Comparison of ENCODE assay signal across 8 cellular contexts in genomic region chr1:108561145-108561458, GRCh38. TPM values are rescaled to one million over a fixed set of nuclear protein-coding genes. Genes with fewer than 3 reads are reported as not detected.
DNase-seq lines count a peak whose midpoint lies in the region; FAIRE-seq and TF ChIP-seq lines count a peak whose summit lies in the region.

No MANE protein-coding gene starts in this region.

- no peak overlapping the region for H3K23ac ChIP-seq in neuronal stem cell (ENCODE audit: low read depth, low read length, poor library complexity)

- H3K4me1 ChIP-seq in ectodermal cell (ENCODE audit: control insufficient read depth, insufficient read depth, low read length) (no peaks in the 10 kb centered on the region), neuronal stem cell (ENCODE audit: control insufficient read depth in 2 of 2, insufficient read depth in 1 of 2, low read depth in 1 of 2, low read length in 2 of 2) (peaks cover 1 to 6% of the 10 kb centered on the region in 2 donors), adrenal gland (replicated peaks in 1 of 2) (peaks cover 0 to 21% of the 10 kb centered on the region in 2 donors)

- peaks cover 9% of the 10 kb centered on the region for H3K27me3 ChIP-seq in ectodermal cell (ENCODE audit: control insufficient read depth, insufficient read depth, low read length, poor library complexity, severe bottlenecking)
- H3K27me3 ChIP-seq in neuronal stem cell (ENCODE audit: control insufficient read depth in 3 of 3, insufficient read depth in 3 of 3, low read depth in 1 of 3, low read length in 3 of 3): peaks cover 0 to 13% (median 0%) of the 10 kb centered on the region in 3 experiments
- no peaks in the 10 kb centered on the region for H3K27me3 ChIP-seq in adrenal gland

- no peak overlapping the region for H2BK15ac ChIP-seq in neuronal stem cell (ENCODE audit: low read length)

- H3K36me3 ChIP-seq in ectodermal cell (ENCODE audit: control insufficient read depth, insufficient read depth, low read length) (no peaks in the 10 kb centered on the region), neuronal stem cell (replicated peaks in 1 of 2; ENCODE audit: control insufficient read depth in 2 of 2, insufficient read depth in 2 of 2, low read length in 2 of 2) (no peaks in the 10 kb centered on the region), adrenal gland (replicated peaks in 1 of 2) (no peaks in the 10 kb centered on the region)

- no peaks in the 10 kb centered on the region for H3K9me3 Mint-ChIP-seq in IgD-negative memory B cell

- TF ChIP-seq CTCF in D721Med (IDR thresholded peaks at IDR 0.05; ENCODE audit: insufficient read depth, missing control alignments): no peak
- TF ChIP-seq CTCF in adrenal gland (IDR thresholded peaks at IDR 0.05): no peak

- H2BK12ac ChIP-seq in neuronal stem cell (ENCODE audit: low read length): no peak overlapping the region

- H3K9ac ChIP-seq in neuronal stem cell (ENCODE audit: low read depth, low read length, poor library complexity): no peak overlapping the region

- intact Hi-C loops in adrenal gland (cut with DNase I): loop anchor here in 1 of 2 donors (10.0 kb wide), 1 partner anchor 46 kb away; no protein-coding TSS in a partner anchor

- no peak for TF ChIP-seq POLR2A in adrenal gland (IDR thresholded peaks at IDR 0.05)

- peak overlapping the region; percentile 95 for H2AFZ ChIP-seq in neuronal stem cell (ENCODE audit: low read length)

- no peak overlapping the region for H3K27ac ChIP-seq in ectodermal cell (ENCODE audit: insufficient read depth, low read depth, low read length, poor library complexity, severe bottlenecking)
- H3K27ac ChIP-seq in neuronal stem cell (replicated peaks; ENCODE audit: low read length): no peak overlapping the region
- H3K27ac ChIP-seq in adrenal gland: peak overlapping the region in 1 of 5 donors; percentile 45

- H3K4me2 ChIP-seq in neuronal stem cell (ENCODE audit: insufficient read depth, low read length, poor library complexity, severe bottlenecking): peak overlapping the region; percentile 59

- no peaks in the 10 kb centered on the region for H3K9me3 ChIP-seq in ectodermal cell (ENCODE audit: control insufficient read depth, low read length)
- H3K9me3 ChIP-seq in neuronal stem cell (replicated peaks in 1 of 2; ENCODE audit: control insufficient read depth in 2 of 2, insufficient read depth in 1 of 2, low read depth in 1 of 2, low read length in 2 of 2): no peaks in the 10 kb centered on the region
- H3K9me3 ChIP-seq in adrenal gland (replicated peaks in 1 of 3): no peaks in the 10 kb centered on the region

- no peaks in the 10 kb centered on the region for H3K36me3 Mint-ChIP-seq in IgD-negative memory B cell

- FAIRE-seq in D721Med (lab: Jason Lieb, UNC): no peak
- no peak for FAIRE-seq in HTR-8/SVneo (lab: Jason Lieb, UNC)

- peak; percentile 17 for DNase-seq in D721Med (ENCODE audit: insufficient read length, low spot score)
- no peak for DNase-seq in neuronal stem cell (ENCODE audit: low spot score)
- no peak for DNase-seq in GF-D8 (lab: John Stamatoyannopoulos, UW)
- DNase-seq in adrenal gland: no peak
- no peak for DNase-seq in HTR-8/SVneo (ENCODE audit: insufficient read length, low spot score)
- DNase-seq in NCI-H748 (lab: John Stamatoyannopoulos, UW; ENCODE audit: unreplicated experiment): no peak

- H3K14ac ChIP-seq in neuronal stem cell (ENCODE audit: low read length): no peak overlapping the region

- H3K18ac ChIP-seq in neuronal stem cell (ENCODE audit: low read length): no peak overlapping the region

- H2AK5ac ChIP-seq in neuronal stem cell (ENCODE audit: low read depth, low read length): no peak overlapping the region

- no peak overlapping the region for H3K4ac ChIP-seq in neuronal stem cell (ENCODE audit: low read length)

- no peak overlapping the region for H4K91ac ChIP-seq in neuronal stem cell (ENCODE audit: low read depth, low read length, poor library complexity)

- H2BK5ac ChIP-seq in neuronal stem cell (ENCODE audit: low read length): no peak overlapping the region

- peaks cover 13 to 24% (median 15%) of the 10 kb centered on the region in 3 donors for H3K4me1 Mint-ChIP-seq in IgD-negative memory B cell

- H2BK120ac ChIP-seq in neuronal stem cell (ENCODE audit: low read depth, low read length): no peak overlapping the region

- peak overlapping the region; percentile 92 to 98 (median 96) for H3K4me3 Mint-ChIP-seq in IgD-negative memory B cell

- no peaks in the 10 kb centered on the region for H3K79me1 ChIP-seq in neuronal stem cell (ENCODE audit: low read depth, low read length)

- H4K8ac ChIP-seq in neuronal stem cell (ENCODE audit: low read depth, low read length): no peak overlapping the region

- H3K4me3 ChIP-seq in ectodermal cell (ENCODE audit: insufficient read depth, low read depth, low read length): peak overlapping the region; percentile 44
- H3K4me3 ChIP-seq in neuronal stem cell (ENCODE audit: low read length in 2 of 2): peak overlapping the region; percentile 70 to 78
- H3K4me3 ChIP-seq in adrenal gland: peak overlapping the region in 2 of 4 donors; percentile 46 to 55

- H3K27ac Mint-ChIP-seq in IgD-negative memory B cell: peak overlapping the region; percentile 90 to 98 (median 95)

- no peaks in the 10 kb centered on the region for H3K27me3 Mint-ChIP-seq in IgD-negative memory B cell

RNA-seq across cellular contexts. Expression of gene EEIG2, which starts 1.2 kb away (rescaled TPM):
- 1.1 TPM for polyA plus RNA-seq in IgD-negative memory B cell
- 5.8 TPM for polyA plus RNA-seq in ectodermal cell (2013, experiment 1 of 4)
- polyA plus RNA-seq in ectodermal cell (2013, experiment 2 of 4): 4.8 TPM
- polyA plus RNA-seq in ectodermal cell (2013, experiment 3 of 4): 4.6 TPM
- 5.6 TPM for polyA plus RNA-seq in ectodermal cell (2013, experiment 4 of 4)
- polyA plus RNA-seq in neuronal stem cell (2013, experiment 1 of 2): 5.3 TPM
- polyA plus RNA-seq in neuronal stem cell (2013, experiment 2 of 2): 5.4 TPM
- total RNA-seq in adrenal gland: 10 to 100 TPM in 4 of 8 donors, 1 to 10 TPM in 4; 6.0 to 13.8 (median 9.3) TPM
- polyA plus RNA-seq in adrenal gland: 1 to 10 TPM; 1.8 to 4.0 (median 2.3) TPM
